In genomic region chr2:10304458-10305253, GRCh38 we compare ENCODE assay signal across 1 cellular context.
TF ChIP-seq lines count a peak whose summit lies in the region.

No MANE protein-coding gene starts in this region.

TF ChIP-seq in HCT116, 20 proteins besides CTCF, POLR2A, EP300 and RAD21 (continued from another document):
- no peak for TF ChIP-seq REST (IDR thresholded peaks at IDR 0.05; ENCODE audit: low read depth)
- no peak for TF ChIP-seq SIN3A (IDR thresholded peaks at IDR 0.05; ENCODE audit: low read depth)
- no peak for TF ChIP-seq TCF7L2 (IDR thresholded peaks at IDR 0.05; ENCODE audit: borderline replicate concordance, extremely low read depth, insufficient read depth, insufficient read length)
- no peak for TF ChIP-seq ATF3 (IDR thresholded peaks at IDR 0.05)
- TF ChIP-seq EZH2phosphoT487 (IDR thresholded peaks at IDR 0.05; ENCODE audit: borderline replicate concordance) = no peak
- TF ChIP-seq ZFX (IDR thresholded peaks at IDR 0.05) = no peak
- no peak for TF ChIP-seq ZNF274 (IDR thresholded peaks at IDR 0.05; ENCODE audit: low read depth, low read length)
- no peak for TF ChIP-seq POLR2AphosphoS5 (IDR thresholded peaks at IDR 0.05; ENCODE audit: low read depth, low read length)
